In genomic region chr6:163793584-163793983, GRCh38 we compare ENCODE assay signal across 1 cellular context.
TF ChIP-seq lines count a peak whose summit lies in the region.

No MANE protein-coding gene starts in this region.

TF ChIP-seq in K562, 482 proteins besides CTCF, POLR2A, EP300 and RAD21 (continued from another document):
- no peak for TF ChIP-seq ARID4B (CRISPR knock-in tag; IDR thresholded peaks at IDR 0.05)
- no peak for TF ChIP-seq ZNF584 (CRISPR knock-in tag; IDR thresholded peaks at IDR 0.05; ENCODE audit: low read depth)
- TF ChIP-seq PATZ1 (CRISPR knock-in tag; IDR thresholded peaks at IDR 0.05; ENCODE audit: borderline replicate concordance) = no peak
TF ChIP-seq in K562: peak in this region for 0.
